Comparison of ENCODE assay signal across 18 cellular contexts in the genomic region with DNA sequence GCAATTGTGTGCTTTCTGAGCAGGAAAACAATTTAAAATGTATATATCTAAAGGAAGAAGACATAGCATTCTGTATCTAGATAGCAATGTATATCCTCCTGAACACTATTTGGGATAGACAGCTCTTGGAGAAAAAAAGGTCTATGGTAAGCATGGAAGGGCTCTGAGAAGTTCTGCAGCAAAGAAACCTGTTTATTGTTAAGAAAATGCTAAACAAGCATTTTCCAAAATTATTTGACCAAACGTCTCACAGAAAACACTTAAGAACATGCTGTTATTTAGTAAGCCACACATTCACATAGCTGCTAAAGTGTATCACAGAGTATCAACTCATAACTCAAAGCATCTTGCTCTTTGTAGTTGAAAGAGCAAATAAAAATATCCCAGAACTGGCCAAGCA.
"Had no signal": no experiment of that assay in that cellular context is flagged by ENCODE, and none has a peak within 500 bp of the region (broad histone marks: within the 10 kb centered on the region; RNA-seq: fewer than 3 reads in every experiment).

No MANE protein-coding gene starts in this region.

- H3K27me3 ChIP-seq: adrenal gland, colonic mucosa had no signal

- FAIRE-seq: frontal cortex had no signal

- H3K9me3 Mint-ChIP-seq: activated B cell treated with CpG ODN at 0.5 μM for 24 hours; activated CD4-positive, alpha-beta memory T cell treated with anti-CD3 and anti-CD28 coated beads for 36 hours; activated naive CD4-positive, alpha-beta T cell treated with anti-CD3 and anti-CD28 coated beads, Interleukin-2, amount 50 U/mL, for 72 hours; activated T-helper 1 cell treated with anti-CD3 and anti-CD28 coated beads, Interleukin-12 subunit alpha, Interleukin-12 subunit beta, Interleukin-2, Interleukin-4 antibody, amounts not matched to agents 30 ng/mL and 10 ng/mL and 1 ng/mL, durations not matched to agents 14 hours and 24 hours and 36 hours; neural crest cell had no signal

- DNase-seq: activated B cell treated with CpG ODN at 0.5 μM for 24 hours; activated CD4-positive, alpha-beta memory T cell treated with anti-CD3 and anti-CD28 coated beads for 36 hours; activated CD4-positive, alpha-beta T cell treated with anti-CD3 and anti-CD28 coated beads for 4 hours; activated gamma-delta T cell treated with Interleukin-2 at 50 U/mL for 16 hours; activated T-cell treated with anti-CD3 and anti-CD28 coated beads for 4 hours; adrenal gland; central memory CD4-positive, alpha-beta T cell; colonic mucosa; hypothalamus; islet precursor cell; psoas muscle; right cardiac atrium; stimulated activated CD4-positive, alpha-beta T cell treated with anti-CD3 and anti-CD28 coated beads, Interleukin-4, amount 100 ng/mL, for 1 hour had no signal

- H3K27me3 Mint-ChIP-seq: activated B cell treated with CpG ODN at 0.5 μM for 24 hours; activated CD4-positive, alpha-beta memory T cell treated with anti-CD3 and anti-CD28 coated beads for 36 hours had no signal

- H3K4me3 Mint-ChIP-seq: activated B cell treated with CpG ODN at 0.5 μM for 24 hours; activated CD4-positive, alpha-beta memory T cell treated with anti-CD3 and anti-CD28 coated beads for 36 hours; activated T-helper 1 cell treated with anti-CD3 and anti-CD28 coated beads, Interleukin-12 subunit alpha, Interleukin-12 subunit beta, Interleukin-2, Interleukin-4 antibody, amounts not matched to agents 30 ng/mL and 10 ng/mL and 1 ng/mL, durations not matched to agents 14 hours and 24 hours and 36 hours; neural crest cell had no signal

- H3K36me3 ChIP-seq: adrenal gland, colonic mucosa had no signal

- ATAC-seq: activated naive CD4-positive, alpha-beta T cell treated with anti-CD3 and anti-CD28 coated beads, Interleukin-2, amount 50 U/mL, for 72 hours had no signal

- H3K27ac ChIP-seq: adrenal gland, colonic mucosa had no signal

- H3K36me3 Mint-ChIP-seq: activated CD4-positive, alpha-beta memory T cell treated with anti-CD3 and anti-CD28 coated beads for 36 hours; activated naive CD4-positive, alpha-beta T cell treated with anti-CD3 and anti-CD28 coated beads, Interleukin-2, amount 50 U/mL, for 72 hours had no signal

- H3K4me1 ChIP-seq: colonic mucosa had no signal

- H3K9me3 ChIP-seq: adrenal gland, colonic mucosa, psoas muscle had no signal

- H3K27ac Mint-ChIP-seq: activated B cell treated with CpG ODN at 0.5 μM for 24 hours; activated CD4-positive, alpha-beta memory T cell treated with anti-CD3 and anti-CD28 coated beads for 36 hours; activated naive CD4-positive, alpha-beta T cell treated with anti-CD3 and anti-CD28 coated beads, Interleukin-2, amount 50 U/mL, for 72 hours; activated T-helper 1 cell treated with anti-CD3 and anti-CD28 coated beads, Interleukin-12 subunit alpha, Interleukin-12 subunit beta, Interleukin-2, Interleukin-4 antibody, amounts not matched to agents 30 ng/mL and 10 ng/mL and 1 ng/mL, durations not matched to agents 14 hours and 24 hours and 36 hours had no signal

- H3K4me3 ChIP-seq: adrenal gland, colonic mucosa, psoas muscle, skin epidermis had no signal
